ENCODE assay signal across 21 cellular contexts in the genomic region with DNA sequence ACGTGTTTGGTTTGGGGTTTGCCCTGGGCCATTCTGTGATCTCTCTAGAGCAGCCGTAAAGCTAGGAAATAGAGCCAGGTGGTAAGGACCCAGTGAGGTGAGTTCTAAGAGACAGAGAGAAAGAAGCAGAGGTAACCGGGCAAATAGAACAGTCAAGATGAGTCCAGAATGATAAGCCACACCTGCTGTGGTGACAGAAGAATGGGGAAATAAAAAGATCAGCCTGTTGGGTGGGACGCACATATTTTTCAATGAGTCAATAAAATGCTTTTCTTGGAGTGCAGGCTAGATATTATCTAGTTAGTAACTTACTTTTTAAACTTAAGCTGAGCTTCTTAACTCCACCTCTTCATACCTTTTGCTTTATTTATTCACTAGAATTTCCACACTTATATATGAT.
"Had no signal": no experiment of that assay in that cellular context is flagged by ENCODE, and none has a peak within 500 bp of the region (broad histone marks: within the 10 kb centered on the region; RNA-seq: fewer than 3 reads in every experiment).

No MANE protein-coding gene starts in this region.

- ATAC-seq: esophagus mucosa; gastrocnemius medialis; heart right ventricle; left cardiac atrium; left ventricle myocardium superior; naive thymus-derived CD4-positive, alpha-beta T cell; psoas muscle; sciatic nerve had no signal

- H3K27me3 ChIP-seq: gastrocnemius medialis, upper lobe of left lung, uterus had no signal

- H3K4me3 ChIP-seq: coronary artery, gastrocnemius medialis, heart right ventricle, lung, psoas muscle, skin epidermis, upper lobe of left lung, uterus had no signal

- H3K4me1 ChIP-seq: gastrocnemius medialis, psoas muscle, uterus had no signal

- DNase-seq: effector CD4-positive, alpha-beta T cell; endodermal cell; gastrocnemius medialis; heart right ventricle; hypothalamus; islet precursor cell; left cardiac atrium; left ventricle myocardium superior; mesendoderm; naive thymus-derived CD4-positive, alpha-beta T cell; nephron progenitor cell; psoas muscle; stimulated activated CD4-positive, alpha-beta T cell treated with anti-CD3 and anti-CD28 coated beads, Interleukin-2, amount 100 ng/mL, for 48 hours; stimulated activated naive CD4-positive, alpha-beta T cell treated with Interleukin-2 at 50 U/mL for 16 hours; upper lobe of left lung; uterus had no signal

- H3K9me3 ChIP-seq: gastrocnemius medialis, heart right ventricle, psoas muscle, upper lobe of left lung, uterus had no signal

- H3K36me3 ChIP-seq: gastrocnemius medialis, heart right ventricle, upper lobe of left lung, uterus had no signal

- H3K27ac ChIP-seq: coronary artery, gastrocnemius medialis, heart right ventricle, psoas muscle, skin epidermis, upper lobe of left lung, uterus had no signal
